Comparison of ENCODE assay signal across 13 cellular contexts in the genomic region with DNA sequence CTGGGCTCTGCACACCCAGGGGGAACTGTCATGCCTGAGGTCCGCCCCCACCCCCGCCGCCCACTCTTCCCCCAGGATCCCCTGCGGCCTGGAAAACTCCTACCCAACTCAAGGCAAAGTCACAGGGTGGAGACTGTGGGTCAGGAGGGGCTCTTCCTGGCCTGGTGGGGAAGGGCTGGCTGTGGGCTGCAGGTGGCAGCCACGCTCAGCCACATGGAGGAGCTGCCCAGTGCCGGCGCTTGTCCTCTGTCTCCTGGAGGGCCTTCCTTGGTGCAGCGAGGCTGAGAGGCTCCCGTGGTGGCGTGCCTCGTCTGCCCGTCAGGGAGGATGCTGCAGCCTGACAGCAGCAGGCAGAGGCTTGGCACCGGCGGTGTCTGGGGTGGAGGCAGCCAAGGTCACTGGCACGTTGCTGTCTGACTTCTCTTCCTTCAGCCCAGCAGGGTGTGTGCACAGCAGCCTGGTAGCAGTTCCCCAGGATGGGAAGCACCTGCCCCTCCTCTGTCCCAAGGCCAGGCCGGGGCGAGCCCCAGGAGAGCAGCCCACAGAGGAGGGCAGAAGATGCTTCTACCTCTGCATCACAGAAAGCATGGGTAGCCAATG.
DNase-seq lines count a peak whose midpoint lies in the region; ATAC-seq, FAIRE-seq and TF ChIP-seq lines count a peak whose summit lies in the region.
"Had no signal": no experiment of that assay in that cellular context is flagged by ENCODE, and none has a peak within 500 bp of the region (broad histone marks: within the 10 kb centered on the region; RNA-seq: fewer than 3 reads in every experiment).

No MANE protein-coding gene starts in this region.

- CTCF ChIA-PET in SK-N-SH (lab: Yijun Ruan, JAX): interaction anchor here (0.7 to 6.2 kb wide), 17 partner anchors 9 to 227 kb away, joined by 3 to 35 read pairs (median 4); no protein-coding TSS in a partner anchor
- CTCF ChIA-PET in HepG2 (lab: Yijun Ruan, JAX; ENCODE audit: low intra/inter-chr PET ratio, low total read pairs): no interaction called here

- no peak overlapping the region for H3K9ac ChIP-seq in SK-N-SH
- no peak overlapping the region for H3K9ac ChIP-seq in HepG2 (ENCODE audit: insufficient read depth, low read depth, low read length)

- H3K27ac ChIP-seq in SK-N-SH (ENCODE audit: low read depth in 2 of 2, low read length in 1 of 2): peak overlapping the region in 1 of 2 experiments; percentile 96; a peak in 2 of 4 replicates
- peak overlapping the region; percentile 91 for H3K27ac ChIP-seq in brain microvascular endothelial cell
- H3K27ac ChIP-seq in HepG2 (ENCODE audit: extremely low read length, insufficient read depth, low read length): no peak overlapping the region
- H3K27ac ChIP-seq in tibial artery: peak overlapping the region; percentile 50 to 75
- H3K27ac ChIP-seq: cardiac muscle cell had no signal

- peak; percentile 56 for TF ChIP-seq RAD21 in SK-N-SH (IDR thresholded peaks at IDR 0.05; ENCODE audit: low read length)
- no peak for TF ChIP-seq RAD21 in HepG2 (CRISPR knock-in tag; IDR thresholded peaks at IDR 0.05)

- H3K4me2 ChIP-seq in SK-N-SH (no peak overlapping the region), HepG2 (ENCODE audit: low read depth, low read length) (no peak overlapping the region)

- H3K9me3 ChIP-seq in SK-N-SH: no peaks in the 10 kb centered on the region
- H3K9me3 ChIP-seq in HepG2 (ENCODE audit: low read length): no peaks in the 10 kb centered on the region
- no peaks in the 10 kb centered on the region for H3K9me3 ChIP-seq in tibial artery
- H3K9me3 ChIP-seq: esophagus squamous epithelium had no signal

- FAIRE-seq in HepG2 (lab: Jason Lieb, UNC): no peak
- FAIRE-seq: A204.1 had no signal

- no peaks in the 10 kb centered on the region for H3K27me3 ChIP-seq in SK-N-SH (ENCODE audit: insufficient read depth)
- no peaks in the 10 kb centered on the region for H3K27me3 ChIP-seq in brain microvascular endothelial cell (replicated peaks)
- H3K27me3 ChIP-seq in HepG2 (ENCODE audit: control insufficient read depth in 1 of 2, insufficient read depth in 2 of 2, low read length in 2 of 2): no peaks in the 10 kb centered on the region; a peak in 1 of 5 replicates
- H3K27me3 ChIP-seq in tibial artery: no peaks in the 10 kb centered on the region
- H3K27me3 ChIP-seq: cardiac muscle cell had no signal

- H3K79me2 ChIP-seq in SK-N-SH (ENCODE audit: insufficient read depth) (no peaks in the 10 kb centered on the region), HepG2 (ENCODE audit: insufficient read depth, low read length) (no peaks in the 10 kb centered on the region)

- intact Hi-C loops in HepG2 (cut with micrococcal nuclease; ENCODE audit: unreplicated experiment): loop anchor here (10.0 kb wide), 1 partner anchor 102 kb away; no protein-coding TSS in a partner anchor
- intact Hi-C loops in tibial artery (cut with DNase I; ENCODE audit: low total_unique reads): loop anchor here (2.0 kb wide), 1 partner anchor 48 kb away; no protein-coding TSS in a partner anchor

- H3K36me3 ChIP-seq in SK-N-SH (replicated peaks in 1 of 2; ENCODE audit: control insufficient read depth in 1 of 2, insufficient read depth in 2 of 2, low read length in 1 of 2): no peaks in the 10 kb centered on the region
- H3K36me3 ChIP-seq in brain microvascular endothelial cell (replicated peaks): peaks cover 2% of the 10 kb centered on the region
- no peaks in the 10 kb centered on the region for H3K36me3 ChIP-seq in HepG2 (replicated peaks in 1 of 2; ENCODE audit: control insufficient read depth in 1 of 2, insufficient read depth in 2 of 2, low read length in 2 of 2)
- H3K36me3 ChIP-seq in tibial artery: no peaks in the 10 kb centered on the region
- H3K36me3 ChIP-seq: cardiac muscle cell, esophagus squamous epithelium had no signal

- H3K4me3 ChIP-seq in SK-N-SH (ENCODE audit: low read depth in 2 of 2, low read length in 1 of 2) (no peak overlapping the region), brain microvascular endothelial cell (ENCODE audit: low read depth, low read length) (no peak overlapping the region), HepG2 (replicated peaks in 1 of 3; ENCODE audit: insufficient read depth in 1 of 3, low read depth in 2 of 3, low read length in 3 of 3) (no peak overlapping the region), tibial artery (no peak overlapping the region)
- H3K4me3 ChIP-seq: cardiac muscle cell, esophagus squamous epithelium had no signal

- peak; percentile 63 for DNase-seq in SK-N-SH
- DNase-seq in brain microvascular endothelial cell: no peak
- DNase-seq in HepG2 (ENCODE audit: low spot score): no peak
- peak; percentile 23 to 67 for DNase-seq in tibial artery
- DNase-seq in cerebellar nuclear complex (lab: John Stamatoyannopoulos, UW): no peak
- no peak for DNase-seq in NOMO-1 treated with DMSO at 0.1 percent for 48 hours (lab: John Stamatoyannopoulos, UW; ENCODE audit: unreplicated experiment)
- DNase-seq: DMS79 treated with DMSO at 0.1 percent for 48 hours, esophagus squamous epithelium, nephron progenitor cell had no signal

- TF ChIP-seq CTCF in SK-N-SH (IDR thresholded peaks at IDR 0.05) (no peak), brain microvascular endothelial cell (IDR thresholded peaks at IDR 0.05; ENCODE audit: low read depth, low read length, missing control alignments) (peak; percentile 27), HepG2 (CRISPR knock-in tag; IDR thresholded peaks at IDR 0.05) (peak; percentile 34), tibial artery (IDR thresholded peaks at IDR 0.05) (no peak)

- H3K9me2 ChIP-seq in SK-N-SH: no peaks in the 10 kb centered on the region

- H4K20me1 ChIP-seq in SK-N-SH (ENCODE audit: insufficient read depth) (no peaks in the 10 kb centered on the region), HepG2 (ENCODE audit: insufficient read depth, low read length) (no peaks in the 10 kb centered on the region)

- no peak for ATAC-seq in SK-N-SH treated with all-trans-retinoic acid at 6 μM for 48 hours
- ATAC-seq in HepG2: no peak
- ATAC-seq in HG02981 (IDR thresholded peaks at IDR 0.05; ENCODE audit: unreplicated experiment): no peak

- H3F3A ChIP-seq in SK-N-SH (replicated peaks; ENCODE audit: insufficient read depth): no peaks in the 10 kb centered on the region

- no peak for TF ChIP-seq POLR2A in HepG2 (IDR thresholded peaks at IDR 0.05; ENCODE audit: insufficient read depth in 1 of 2, low read depth in 2 of 2, low read length in 2 of 2)

- POLR2A ChIA-PET in SK-N-SH (lab: Yijun Ruan, JAX): interaction anchor here (1.0 kb wide), 1 partner anchor 171 kb away, joined by 3 read pairs; no protein-coding TSS in a partner anchor
- POLR2A ChIA-PET in HepG2 (lab: Yijun Ruan, JAX): no interaction called here

- no TSS peak for BruUV-seq in HepG2 (replicated peaks; lab: Mats Ljungman, UMichigan)

- TF ChIP-seq EP300 in SK-N-SH (IDR thresholded peaks at IDR 0.05; ENCODE audit: borderline replicate concordance in 1 of 2, low read depth in 1 of 2, low read length in 1 of 2) (no peak), HepG2 (IDR thresholded peaks at IDR 0.05; ENCODE audit: low read depth in 2 of 2, low read length in 2 of 2) (no peak), HepG2 (CRISPR knock-in tag; IDR thresholded peaks at IDR 0.05; ENCODE audit: borderline replicate concordance) (no peak)

- H2AFZ ChIP-seq in SK-N-SH (ENCODE audit: low read depth) (no peak overlapping the region), HepG2 (ENCODE audit: low read length) (no peak overlapping the region)

- in situ Hi-C loops in brain microvascular endothelial cell (cut with HindIII; ENCODE audit: low pct_ligation_motif_present, low sequenced_read_pairs) (no loop called here), HepG2 (cut with HindIII; ENCODE audit: extremely low pct_ligation_motif_present, low pct_unique_long_range_greater_than_20kb) (no loop called here)

- 48% methylated on average over 13 of the region's 17 CpGs for WGBS in SK-N-SH (ENCODE audit: low lambda C conversion rate)
- WGBS in HepG2 (ENCODE audit: low lambda C conversion rate): 83% methylated on average over 4 of the region's 17 CpGs

- H3K4me1 ChIP-seq in SK-N-SH (ENCODE audit: control insufficient read depth in 1 of 2, insufficient read depth in 2 of 2, low read depth in 1 of 2, low read length in 1 of 2) (peaks cover 0 to 95% of the 10 kb centered on the region in 2 experiments; a peak in 1 of 4 replicates), HepG2 (ENCODE audit: insufficient read depth, low read length) (peaks cover 60% of the 10 kb centered on the region), tibial artery (peaks cover 0 to 77% (median 56%) of the 10 kb centered on the region in 4 donors)

TF ChIP-seq in SK-N-SH, 30 proteins besides CTCF, POLR2A, EP300 and RAD21:
- TF ChIP-seq SMC3 (IDR thresholded peaks at IDR 0.05; ENCODE audit: low read depth, low read length): peak; percentile 24; the same call in 1 of the 2 replicates
- TF ChIP-seq RXRA (IDR thresholded peaks at IDR 0.05; ENCODE audit: borderline replicate concordance, low read depth): no peak

TF ChIP-seq in SK-N-SH treated with all-trans-retinoic acid at 6 μM for 48 hours, 23 proteins besides CTCF, POLR2A, EP300 and RAD21:
- TF ChIP-seq PPARA (CRISPR knock-in tag; IDR thresholded peaks at IDR 0.05; ENCODE audit: borderline replicate concordance) (no peak), TCF4 (CRISPR knock-in tag; IDR thresholded peaks at IDR 0.05; ENCODE audit: borderline replicate concordance) (no peak)

TF ChIP-seq in HepG2, 621 proteins besides CTCF, POLR2A, EP300 and RAD21:
- no peak for TF ChIP-seq ZNF652 (CRISPR knock-in tag; IDR thresholded peaks at IDR 0.05; ENCODE audit: borderline replicate concordance, low read depth)
- 0 out of 2 replicates have a peak, but pooled peaks have one; percentile 11 for TF ChIP-seq MAX (IDR thresholded peaks at IDR 0.05)
- TF ChIP-seq STAG1 (CRISPR knock-in tag; IDR thresholded peaks at IDR 0.05): peak; percentile 14; the same call in 1 of the 2 replicates
- no peak for TF ChIP-seq FOXA3 (CRISPR knock-in tag; IDR thresholded peaks at IDR 0.05)
TF ChIP-seq in HepG2: peak in this region for 2.

Comparison
In these comparisons a context has a peak if more than half of its experiments do, and no peak if none do; other contexts are left out.
1. DNase-seq: peak in SK-N-SH (single experiment) and tibial artery (2 of 2); none in brain microvascular endothelial cell (single experiment), HepG2 (single experiment), cerebellar nuclear complex (0 of 2) and NOMO-1 treated with DMSO at 0.1 percent for 48 hours (single experiment).
2. CTCF ChIP-seq: peak in brain microvascular endothelial cell (single experiment) and HepG2 (single experiment); none in SK-N-SH (single experiment) and tibial artery (0 of 2).
3. Of the 25 proteins assayed by ChIP-seq in both HepG2 and SK-N-SH: peak only in HepG2: CTCF and MAX; only in SK-N-SH: RAD21 and SMC3; in both: none; in neither: 21.